In the genomic region with DNA sequence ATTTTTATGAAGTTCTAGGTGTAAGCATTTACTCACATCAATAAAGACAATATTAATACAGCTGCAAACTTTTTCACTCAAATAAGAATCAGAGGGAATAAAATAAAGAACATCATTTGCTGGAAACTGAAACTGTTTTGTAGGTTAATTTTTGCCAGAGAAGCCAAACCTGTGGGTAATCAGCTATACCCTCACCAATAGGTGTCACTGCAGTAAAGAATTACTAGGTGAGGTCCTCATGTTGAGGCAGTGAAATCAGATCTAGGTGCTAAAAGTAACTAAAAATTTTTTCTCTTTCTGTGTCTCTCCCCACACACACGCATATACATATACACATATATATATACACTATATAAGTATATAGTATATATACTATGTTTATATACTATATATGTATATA, we compare ENCODE assay signal across 8 cellular contexts.
DNase-seq lines count a peak whose midpoint lies in the region; ATAC-seq and TF ChIP-seq lines count a peak whose summit lies in the region.

No MANE protein-coding gene starts in this region.

- H3K27me3 ChIP-seq in AG04450 (ENCODE audit: control insufficient read depth, insufficient read depth, low read length) (no peaks in the 10 kb centered on the region), adipocyte (replicated peaks; ENCODE audit: control insufficient read depth, insufficient read depth, low read length) (no peaks in the 10 kb centered on the region), psoas muscle (ENCODE audit: insufficient read depth in 3 of 3, low read length in 2 of 3) (no peaks in the 10 kb centered on the region)

- DNase-seq in AG04450 (ENCODE audit: low read depth, low spot score) (no peak), adipocyte (ENCODE audit: low read depth) (peak; percentile 43), psoas muscle (no peak), NK-92 (lab: John Stamatoyannopoulos, UW; ENCODE audit: unreplicated experiment) (no peak), NCI-H226 (no peak)
- no peak for DNase-seq in stimulated activated CD4-positive, alpha-beta T cell treated with anti-CD3 and anti-CD28 coated beads, Interleukin-15, amount 100 ng/mL, for 24 hours

- TF ChIP-seq CTCF in AG04450 (IDR thresholded peaks at IDR 0.05; ENCODE audit: low read depth, low read length), result 0 out of 2 replicates have a peak, but pooled peaks have one; percentile 15
- peak; percentile 5 for TF ChIP-seq CTCF in psoas muscle (IDR thresholded peaks at IDR 0.05)

- no peak overlapping the region for H3K9ac ChIP-seq in adipocyte (ENCODE audit: low read length)

- WGBS in psoas muscle, 3 donors, result 76 to 89% (median 87%) methylated on average over 1 of the region's 1 CpG

- intact Hi-C loops in psoas muscle (cut with DNase I), result no loop called here

- CTCF ChIA-PET in AG04450 (lab: Charles Lee), result no interaction called here

- H3K27ac ChIP-seq in AG04450 (ENCODE audit: low read depth, low read length), result no peak overlapping the region
- H3K27ac ChIP-seq in psoas muscle, result no peak overlapping the region

- H3K4me1 ChIP-seq in adipocyte (ENCODE audit: control insufficient read depth, insufficient read depth, low read length) (peaks cover 15% of the 10 kb centered on the region), psoas muscle (no peaks in the 10 kb centered on the region)

- H3K36me3 ChIP-seq in adipocyte (ENCODE audit: control insufficient read depth, insufficient read depth, low read length, severe bottlenecking) (no peaks in the 10 kb centered on the region), psoas muscle (ENCODE audit: insufficient read depth in 1 of 2, low read depth in 1 of 2) (no peaks in the 10 kb centered on the region)

- H3K9me3 ChIP-seq in AG04450 (ENCODE audit: control insufficient read depth, insufficient read depth, low read length) (peaks cover 4% of the 10 kb centered on the region; the same call in 1 of the 2 replicates), adipocyte (ENCODE audit: control insufficient read depth, low read length) (no peaks in the 10 kb centered on the region), psoas muscle (no peaks in the 10 kb centered on the region)

- H3K4me3 ChIP-seq in AG04450 (ENCODE audit: low read depth, low read length) (no peak overlapping the region), adipocyte (ENCODE audit: low read length) (no peak overlapping the region), psoas muscle (no peak overlapping the region)

- ATAC-seq in GM18519 (IDR thresholded peaks at IDR 0.05; ENCODE audit: low FRiP score, unreplicated experiment) (peak; percentile 68), HG03175 (IDR thresholded peaks at IDR 0.05; ENCODE audit: unreplicated experiment) (peak; percentile 81), psoas muscle (no peak)

- POLR2A ChIA-PET in AG04450 (lab: Yijun Ruan, JAX), result no interaction called here

Comparison
In these comparisons a context has a peak if more than half of its experiments do, and no peak if none do; other contexts are left out.
1. ATAC-seq: peak in GM18519 (single experiment) and HG03175 (single experiment); none in psoas muscle (0 of 4).